ENCODE assay signal across 7 cellular contexts in genomic region chr17:4998027-4998665, GRCh38. TPM values are rescaled to one million over a fixed set of nuclear protein-coding genes. Genes with fewer than 3 reads are reported as not detected.
A peak's percentile ranks its signal among the peaks of the same experiment; 100 is the strongest.
DNase-seq lines count a peak whose midpoint lies in the region; ATAC-seq and TF ChIP-seq lines count a peak whose summit lies in the region.

No MANE protein-coding gene starts in this region.

- no peaks in the 10 kb centered on the region for H3K9me3 ChIP-seq in neuronal stem cell (replicated peaks in 1 of 2; ENCODE audit: control insufficient read depth in 2 of 2, insufficient read depth in 1 of 2, low read depth in 1 of 2, low read length in 2 of 2)

- H3K4ac ChIP-seq in neuronal stem cell (ENCODE audit: low read length): no peak overlapping the region

- ATAC-seq in GM18907 (IDR thresholded peaks at IDR 0.05; ENCODE audit: unreplicated experiment) (peak; percentile 12), HG03039 (IDR thresholded peaks at IDR 0.05; ENCODE audit: unreplicated experiment) (peak; percentile 1), HG02610 (IDR thresholded peaks at IDR 0.05; ENCODE audit: unreplicated experiment) (no peak)

- H4K91ac ChIP-seq in neuronal stem cell (ENCODE audit: low read depth, low read length, poor library complexity): no peak overlapping the region

- H2BK120ac ChIP-seq in neuronal stem cell (ENCODE audit: low read depth, low read length): peak overlapping the region; percentile 81

- no peak overlapping the region for H3K27ac ChIP-seq in neuronal stem cell (replicated peaks; ENCODE audit: low read length)

- peak overlapping the region; percentile 97 for H3K18ac ChIP-seq in neuronal stem cell (ENCODE audit: low read length)

- peak overlapping the region; percentile 85 for H2BK15ac ChIP-seq in neuronal stem cell (ENCODE audit: low read length)

- H3K36me3 ChIP-seq in neuronal stem cell (replicated peaks in 1 of 2; ENCODE audit: control insufficient read depth in 2 of 2, insufficient read depth in 2 of 2, low read length in 2 of 2): peaks cover 13 to 29% of the 10 kb centered on the region in 2 donors

- H4K8ac ChIP-seq in neuronal stem cell (ENCODE audit: low read depth, low read length): peak overlapping the region; percentile 43

- H3K4me2 ChIP-seq in neuronal stem cell (ENCODE audit: insufficient read depth, low read length, poor library complexity, severe bottlenecking): peak overlapping the region; percentile 93

- H2AK5ac ChIP-seq in neuronal stem cell (ENCODE audit: low read depth, low read length): peak overlapping the region; percentile 53

- WGBS in neuronal stem cell (ENCODE audit: extremely low coverage in 2 of 2, insufficient read length in 2 of 2, insufficient replicate concordance in 1 of 2), 2 donors: no CpG with 5 or more reads among the region's 55 CpGs

- peaks cover 9% of the 10 kb centered on the region for H3K79me1 ChIP-seq in neuronal stem cell (ENCODE audit: low read depth, low read length)

- peak overlapping the region; percentile 84 for H3K4me3 ChIP-seq in fibroblast of villous mesenchyme (ENCODE audit: low read depth, low read length)
- peak overlapping the region; percentile 71 to 95 for H3K4me3 ChIP-seq in neuronal stem cell (ENCODE audit: low read length in 2 of 2)

- peak overlapping the region; percentile 49 for H3K14ac ChIP-seq in neuronal stem cell (ENCODE audit: low read length)

- H2BK12ac ChIP-seq in neuronal stem cell (ENCODE audit: low read length): peak overlapping the region; percentile 41

- H3K23ac ChIP-seq in neuronal stem cell (ENCODE audit: low read depth, low read length, poor library complexity): peak overlapping the region; percentile 37

- H2BK5ac ChIP-seq in neuronal stem cell (ENCODE audit: low read length): peak overlapping the region; percentile 93

- peak overlapping the region; percentile 98 for H3K9ac ChIP-seq in neuronal stem cell (ENCODE audit: low read depth, low read length, poor library complexity)

- peaks cover 6 to 18% of the 10 kb centered on the region in 2 donors for H3K4me1 ChIP-seq in neuronal stem cell (ENCODE audit: control insufficient read depth in 2 of 2, insufficient read depth in 1 of 2, low read depth in 1 of 2, low read length in 2 of 2)

- peaks cover 0 to 14% (median 4%) of the 10 kb centered on the region in 3 experiments for H3K27me3 ChIP-seq in neuronal stem cell (ENCODE audit: control insufficient read depth in 3 of 3, insufficient read depth in 3 of 3, low read depth in 1 of 3, low read length in 3 of 3)

- TF ChIP-seq CTCF in fibroblast of villous mesenchyme (IDR thresholded peaks at IDR 0.05; ENCODE audit: insufficient read depth, low read depth, low read length): no peak

- H2AFZ ChIP-seq in neuronal stem cell (ENCODE audit: low read length): peak overlapping the region; percentile 97

- peak; percentile 37 for DNase-seq in activated CD4-positive, CD25-positive, alpha-beta regulatory T cell treated with anti-CD3 and anti-CD28 coated beads, Interleukin-2, amount 50 U/mL, for 72 hours
- DNase-seq in fibroblast of villous mesenchyme (ENCODE audit: low read depth): peak; percentile 39
- DNase-seq in neuronal stem cell (ENCODE audit: low spot score): peak; percentile 67
- no peak for DNase-seq in DMS114 treated with DMSO at 0.1 percent for 48 hours (lab: John Stamatoyannopoulos, UW; ENCODE audit: unreplicated experiment)

RNA-seq across cellular contexts. Expression of gene KIF1C, which starts 0.4 kb away (rescaled TPM):
- total RNA-seq in fibroblast of villous mesenchyme: 50.6 and 56.6 TPM in 2 replicates
- 16.5 TPM for polyA plus RNA-seq in neuronal stem cell (2013, experiment 1 of 2)
- polyA plus RNA-seq in neuronal stem cell (2013, experiment 2 of 2): 16.8 TPM

RNA-seq across cellular contexts. Expression of gene INCA1, which starts 0.8 kb away (rescaled TPM):
- total RNA-seq in fibroblast of villous mesenchyme: 0.97 and 1.3 TPM in 2 replicates
- polyA plus RNA-seq in neuronal stem cell (2013, experiment 1 of 2): 0.68 TPM
- polyA plus RNA-seq in neuronal stem cell (2013, experiment 2 of 2): 0.64 TPM

RNA-seq across cellular contexts. Expression of gene CAMTA2, which starts 10.7 kb away (rescaled TPM):
- total RNA-seq in fibroblast of villous mesenchyme: 15.1 TPM in 2 replicates
- polyA plus RNA-seq in neuronal stem cell (2013, experiment 1 of 2): 10.8 TPM
- 9.7 TPM for polyA plus RNA-seq in neuronal stem cell (2013, experiment 2 of 2)

RNA-seq across cellular contexts. Expression of gene SPAG7, which starts 30.5 kb away (rescaled TPM):
- total RNA-seq in fibroblast of villous mesenchyme: 34.5 and 39.0 TPM in 2 replicates
- 101 TPM for polyA plus RNA-seq in neuronal stem cell (2013, experiment 1 of 2)
- 98.2 TPM for polyA plus RNA-seq in neuronal stem cell (2013, experiment 2 of 2)

RNA-seq across cellular contexts. Expression of gene SLC52A1, which starts 37.1 kb away (rescaled TPM):
- total RNA-seq in fibroblast of villous mesenchyme: under 0.01 and 0.43 TPM in 2 replicates
- polyA plus RNA-seq in neuronal stem cell (2013, experiment 1 of 2): 0.06 TPM
- 0.10 TPM for polyA plus RNA-seq in neuronal stem cell (2013, experiment 2 of 2)
